16 cellular contexts compared by ENCODE assay signal in genomic region chr10:97805096-97805879, GRCh38. TPM values are rescaled to one million over a fixed set of nuclear protein-coding genes. Genes with fewer than 3 reads are reported as not detected.
"Had no signal": no experiment of that assay in that cellular context is flagged by ENCODE, and none has a peak within 500 bp of the region (broad histone marks: within the 10 kb centered on the region; RNA-seq: fewer than 3 reads in every experiment).

No MANE protein-coding gene starts in this region.

- H3K9me3 ChIP-seq: lower lobe of right lung, right atrium auricular region, suprapubic skin, upper lobe of right lung had no signal

- H3K36me3 ChIP-seq: lower lobe of right lung, right atrium auricular region, suprapubic skin, upper lobe of right lung had no signal

- H3K27ac Mint-ChIP-seq: activated CD4-positive, alpha-beta T cell treated with anti-CD3 and anti-CD28 coated beads, Interleukin-2, amount 10 ng/mL, durations not matched to agents 24 days and 14 days had no signal

- H3K27me3 ChIP-seq: right atrium auricular region, upper lobe of right lung had no signal

- H3K27ac ChIP-seq: lower lobe of right lung, parathyroid adenoma, right atrium auricular region, suprapubic skin, upper lobe of right lung had no signal

- H3K4me3 ChIP-seq: lower lobe of right lung, right atrium auricular region, suprapubic skin, upper lobe of right lung had no signal

- H3K4me1 ChIP-seq: lower lobe of right lung, parathyroid adenoma, right atrium auricular region, suprapubic skin, upper lobe of right lung had no signal

- H3K4me1 Mint-ChIP-seq: activated CD4-positive, alpha-beta T cell treated with anti-CD3 and anti-CD28 coated beads, Interleukin-2, amount 10 ng/mL, durations not matched to agents 24 days and 14 days had no signal

- H3K9me3 Mint-ChIP-seq: activated CD4-positive, alpha-beta T cell treated with anti-CD3 and anti-CD28 coated beads, Interleukin-2, amount 10 ng/mL, durations not matched to agents 24 days and 14 days had no signal

- DNase-seq: activated CD4-positive, alpha-beta T cell treated with anti-CD3 and anti-CD28 coated beads, Interleukin-2, amount 10 ng/mL, durations not matched to agents 24 days and 14 days; activated CD8-positive, alpha-beta memory T cell treated with anti-CD3 and anti-CD28 coated beads for 24 hours; activated naive CD4-positive, alpha-beta T cell treated with anti-CD3 and anti-CD28 coated beads, Interleukin-2, amount 50 U/mL, for 16 hours; central memory CD4-positive, alpha-beta T cell; cortex of kidney; effector memory CD4-positive, alpha-beta T cell; hippocampal formation; lower lobe of right lung; midbrain; stimulated activated naive CD4-positive, alpha-beta T cell treated with Interleukin-2 at 50 U/mL for 16 hours; upper lobe of right lung had no signal

- H3K4me3 Mint-ChIP-seq: activated CD4-positive, alpha-beta T cell treated with anti-CD3 and anti-CD28 coated beads, Interleukin-2, amount 10 ng/mL, durations not matched to agents 24 days and 14 days had no signal

- ATAC-seq: lower lobe of right lung, upper lobe of right lung had no signal

RNA-seq across cellular contexts. Expression of gene SFRP5, which starts 33.5 kb away (rescaled TPM):
- total RNA-seq: activated CD4-positive, alpha-beta T cell treated with anti-CD3 and anti-CD28 coated beads, Interleukin-2, amount 10 ng/mL, durations not matched to agents 24 days and 14 days; epithelial cell of proximal tubule; T-helper 1 cell treated with Interleukin-12 subunit alpha and Interleukin-12 subunit beta and Interleukin-4 antibody, amounts not matched to agents 30 ng/mL and 1 ng/mL, for 36 hours had no signal
